In genomic region chr2:176105727-176106635, GRCh38 we compare ENCODE assay signal across 1 cellular context.
TF ChIP-seq lines count a peak whose summit lies in the region.

No MANE protein-coding gene starts in this region.

TF ChIP-seq in GM12878, 131 proteins besides CTCF, POLR2A, EP300 and RAD21:
- TF ChIP-seq KDM1A (IDR thresholded peaks at IDR 0.05; ENCODE audit: borderline replicate concordance) (no peak), E4F1 (IDR thresholded peaks at IDR 0.05; ENCODE audit: borderline replicate concordance, partially characterized antibody) (no peak), SREBF1 (IDR thresholded peaks at IDR 0.05; ENCODE audit: low read length) (no peak), NFXL1 (IDR thresholded peaks at IDR 0.05; ENCODE audit: borderline replicate concordance) (no peak), TARDBP (IDR thresholded peaks at IDR 0.05; ENCODE audit: borderline replicate concordance) (no peak), HDAC2 (IDR thresholded peaks at IDR 0.05) (no peak), TCF12 (IDR thresholded peaks at IDR 0.05; ENCODE audit: low read depth, low read length) (no peak), RB1 (IDR thresholded peaks at IDR 0.05; ENCODE audit: borderline replicate concordance) (no peak), HSF1 (IDR thresholded peaks at IDR 0.05; ENCODE audit: low read depth, low read length) (no peak), CBFB (IDR thresholded peaks at IDR 0.05; ENCODE audit: low read depth) (no peak), ZNF24 (IDR thresholded peaks at IDR 0.05) (no peak), IRF4 (IDR thresholded peaks at IDR 0.05; ENCODE audit: low read depth, low read length) (no peak), MYC (IDR thresholded peaks at IDR 0.05; ENCODE audit: insufficient read depth, insufficient read length, insufficient replicate concordance, low read length, severe bottlenecking) (no peak), MAX (IDR thresholded peaks at IDR 0.05; ENCODE audit: low read depth, low read length) (no peak), RUNX3 (IDR thresholded peaks at IDR 0.05; ENCODE audit: low read length) (no peak), LARP7 (IDR thresholded peaks at IDR 0.05) (no peak)
- TF ChIP-seq, protein P1, sequence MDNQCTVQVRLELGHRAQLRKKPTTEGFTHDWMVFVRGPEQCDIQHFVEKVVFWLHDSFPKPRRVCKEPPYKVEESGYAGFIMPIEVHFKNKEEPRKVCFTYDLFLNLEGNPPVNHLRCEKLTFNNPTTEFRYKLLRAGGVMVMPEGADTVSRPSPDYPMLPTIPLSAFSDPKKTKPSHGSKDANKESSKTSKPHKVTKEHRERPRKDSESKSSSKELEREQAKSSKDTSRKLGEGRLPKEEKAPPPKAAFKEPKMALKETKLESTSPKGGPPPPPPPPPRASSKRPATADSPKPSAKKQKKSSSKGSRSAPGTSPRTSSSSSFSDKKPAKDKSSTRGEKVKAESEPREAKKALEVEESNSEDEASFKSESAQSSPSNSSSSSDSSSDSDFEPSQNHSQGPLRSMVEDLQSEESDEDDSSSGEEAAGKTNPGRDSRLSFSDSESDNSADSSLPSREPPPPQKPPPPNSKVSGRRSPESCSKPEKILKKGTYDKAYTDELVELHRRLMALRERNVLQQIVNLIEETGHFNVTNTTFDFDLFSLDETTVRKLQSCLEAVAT (IDR thresholded peaks at IDR 0.05), result no peak
